ENCODE assay signal across 8 cellular contexts in the genomic region with DNA sequence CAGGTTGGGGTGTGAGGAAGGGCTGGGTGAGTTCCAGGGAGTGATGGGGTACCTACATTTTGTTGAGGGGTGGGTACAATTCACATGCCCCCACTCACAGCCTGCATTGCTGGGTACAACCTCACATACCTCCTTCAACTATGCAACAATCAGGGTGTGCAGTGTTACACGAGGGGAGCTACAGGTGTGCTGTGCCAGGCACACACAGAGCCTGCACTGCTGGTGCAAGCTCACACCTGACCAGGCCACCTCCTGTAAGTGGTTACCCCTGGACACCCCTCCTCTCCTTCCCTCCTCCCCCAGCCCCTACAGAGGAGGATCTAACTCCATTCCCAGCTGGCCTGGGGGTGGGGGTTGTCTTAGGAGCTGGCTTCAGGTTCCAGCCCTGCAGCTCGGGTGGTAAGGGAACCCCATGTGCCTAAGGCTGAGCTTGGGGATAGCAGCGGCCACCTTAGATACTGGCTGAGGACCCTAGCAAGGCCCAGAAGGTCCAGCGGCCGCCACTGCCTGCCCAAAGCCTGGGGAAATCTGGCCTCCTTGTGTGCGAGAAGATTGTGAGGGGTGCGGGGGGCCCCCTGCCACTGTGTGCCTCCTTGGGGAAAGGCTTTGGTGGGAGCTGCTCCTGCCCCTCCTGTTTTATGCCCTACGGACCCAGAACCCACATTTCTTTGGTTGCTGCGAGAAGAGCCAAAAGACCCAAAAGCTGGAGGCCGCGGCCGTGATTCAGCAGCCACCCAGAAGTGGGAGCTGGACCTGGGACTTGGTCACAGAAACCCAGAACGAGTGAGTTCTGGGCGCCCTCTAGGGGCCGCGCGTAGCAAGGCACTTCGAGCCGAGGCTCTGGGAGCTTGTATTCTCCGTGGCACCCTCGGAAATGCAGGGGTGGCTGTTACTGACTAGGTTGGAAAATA. TPM values are rescaled to one million over a fixed set of nuclear protein-coding genes. Genes with fewer than 3 reads are reported as not detected.
DNase-seq lines count a peak whose midpoint lies in the region; ATAC-seq and TF ChIP-seq lines count a peak whose summit lies in the region.

No MANE protein-coding gene starts in this region.

- POLR2A ChIA-PET in GM10248 (lab: Yijun Ruan, JAX), result interaction anchor here (0.6 to 0.9 kb wide), 2 partner anchors 47 to 81 kb away, joined by 3 read pairs; no protein-coding TSS in a partner anchor

- H3K4me3 Mint-ChIP-seq in mesothelial cell of epicardium, result no peak overlapping the region

- H3K9me3 ChIP-seq in effector memory CD4-positive, alpha-beta T cell (ENCODE audit: control insufficient read depth, low read length), result no peaks in the 10 kb centered on the region

- H3K4me3 ChIP-seq in effector memory CD4-positive, alpha-beta T cell (ENCODE audit: insufficient read depth, low read depth, low read length, poor library complexity, severe bottlenecking), result no peak overlapping the region

- H3K4me1 ChIP-seq in effector memory CD4-positive, alpha-beta T cell (ENCODE audit: control insufficient read depth, insufficient read depth, low read length, poor library complexity, severe bottlenecking), result peaks cover 21% of the 10 kb centered on the region

- CTCF ChIA-PET in GM10248 (lab: Yijun Ruan, JAX), result interaction anchor here (0.6 to 7.7 kb wide), 69 partner anchors 9 to 709 kb away, joined by 3 to 385 read pairs (median 5); a partner anchor contains a TSS

- peaks cover 4% of the 10 kb centered on the region for H3K4me1 Mint-ChIP-seq in mesothelial cell of epicardium

- TF ChIP-seq CTCF in GM10248 (IDR thresholded peaks at IDR 0.05; ENCODE audit: control extremely low read depth, extremely low read depth, low read depth, missing control alignments), result peak; percentile 96
- peak; percentile 94 for TF ChIP-seq CTCF in mesothelial cell of epicardium (IDR thresholded peaks at IDR 0.05; ENCODE audit: unreplicated experiment)

- H3K27ac Mint-ChIP-seq in mesothelial cell of epicardium, result no peak overlapping the region

- peaks cover 94% of the 10 kb centered on the region for H3K27me3 ChIP-seq in effector memory CD4-positive, alpha-beta T cell (replicated peaks; ENCODE audit: control insufficient read depth, insufficient read depth, low read length, poor library complexity, severe bottlenecking)

- no peak for ATAC-seq in GM18517 (IDR thresholded peaks at IDR 0.05; ENCODE audit: unreplicated experiment)

- no peak overlapping the region for H3K27ac ChIP-seq in effector memory CD4-positive, alpha-beta T cell (ENCODE audit: insufficient read depth, low read length, poor library complexity, severe bottlenecking)

- no peaks in the 10 kb centered on the region for H3K36me3 ChIP-seq in effector memory CD4-positive, alpha-beta T cell (ENCODE audit: control insufficient read depth, insufficient read depth, low read length)

- H3K9me3 Mint-ChIP-seq in mesothelial cell of epicardium, result no peaks in the 10 kb centered on the region

- DNase-seq in GM10248 (ENCODE audit: extremely low spot score), result peak; percentile 88
- DNase-seq in HK-2 (ENCODE audit: unreplicated experiment), result peak; percentile 93
- peak; percentile 50 for DNase-seq in NOMO-1 treated with DMSO at 0.1 percent for 48 hours (lab: John Stamatoyannopoulos, UW; ENCODE audit: unreplicated experiment)
- peak; percentile 92 for DNase-seq in activated CD8-positive, alpha-beta memory T cell treated with anti-CD3 and anti-CD28 coated beads for 24 hours
- peak; percentile 53 to 67 (median 53) for DNase-seq in effector memory CD4-positive, alpha-beta T cell
- DNase-seq in mesothelial cell of epicardium (ENCODE audit: low spot score in 2 of 2, unreplicated experiment in 2 of 2), result peak; percentile 61 to 88
- peak; percentile 58 to 69 for DNase-seq in stimulated activated CD8-positive, alpha-beta memory T cell treated with anti-CD3 and anti-CD28 coated beads, Interleukin-2, amount 100 ng/mL, for 1 hour (ENCODE audit: low read depth in 2 of 2)

- H3K36me3 Mint-ChIP-seq in mesothelial cell of epicardium, result no peaks in the 10 kb centered on the region

- H3K27me3 Mint-ChIP-seq in mesothelial cell of epicardium (ENCODE audit: low read depth), result peaks cover 100% of the 10 kb centered on the region

RNA-seq across cellular contexts. Expression of a gene that starts 10.8 kb away (rescaled TPM):
- not detected in 3 replicates for total RNA-seq in mesothelial cell of epicardium
